ENCODE assay signal across 18 cellular contexts in the genomic region with DNA sequence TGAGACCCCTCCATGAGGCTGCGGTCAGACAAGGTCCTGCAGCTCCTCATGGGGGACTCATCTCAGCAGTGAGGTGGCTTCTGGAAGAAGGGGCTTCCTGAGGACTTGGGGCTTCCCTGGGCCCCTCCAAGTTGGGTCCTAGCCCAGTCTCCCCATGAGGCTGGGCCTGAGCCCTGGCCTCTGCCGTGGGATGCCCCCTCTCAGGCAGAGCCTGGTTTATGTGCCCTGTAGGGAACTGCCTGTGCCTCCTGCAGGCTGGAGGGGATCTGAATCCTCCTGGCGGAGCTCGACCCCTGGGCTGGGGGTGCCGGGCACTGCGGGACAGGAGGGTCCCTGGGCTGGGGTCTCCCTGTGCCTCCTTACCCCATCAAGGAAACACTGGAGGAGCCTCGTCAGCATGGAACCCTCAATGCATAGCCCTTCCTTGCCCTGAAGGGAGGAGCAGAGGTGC. TPM values are rescaled to one million over a fixed set of nuclear protein-coding genes. Genes with fewer than 3 reads are reported as not detected.
"Had no signal": no experiment of that assay in that cellular context is flagged by ENCODE, and none has a peak within 500 bp of the region (broad histone marks: within the 10 kb centered on the region; RNA-seq: fewer than 3 reads in every experiment).

No MANE protein-coding gene starts in this region.

- H3K27me3 Mint-ChIP-seq: naive thymus-derived CD4-positive, alpha-beta T cell; stimulated activated naive CD8-positive, alpha-beta T cell treated with anti-CD3 and anti-CD28 coated beads, Interleukin-15, amount 100 ng/mL, for 72 hours had no signal

- H3K36me3 Mint-ChIP-seq: activated naive CD4-positive, alpha-beta T cell treated with anti-CD3 and anti-CD28 coated beads, Interleukin-2, amount 50 U/mL, for 72 hours; naive thymus-derived CD4-positive, alpha-beta T cell had no signal

- ATAC-seq: activated naive CD4-positive, alpha-beta T cell treated with anti-CD3 and anti-CD28 coated beads, Interleukin-2, amount 50 U/mL, for 72 hours; naive thymus-derived CD4-positive, alpha-beta T cell had no signal

- H3K27ac ChIP-seq: cardiac muscle cell, esophagus muscularis mucosa, right atrium auricular region, SK-N-MC had no signal

- H3K4me3 Mint-ChIP-seq: naive thymus-derived CD4-positive, alpha-beta T cell; stimulated activated naive CD8-positive, alpha-beta T cell treated with anti-CD3 and anti-CD28 coated beads, Interleukin-15, amount 100 ng/mL, for 72 hours had no signal

- H3K9me3 ChIP-seq: esophagus muscularis mucosa, right atrium auricular region had no signal

- H3K4me2 ChIP-seq: smooth muscle cell had no signal

- H3K4me3 ChIP-seq: cardiac muscle cell, esophagus muscularis mucosa, right atrium auricular region, SK-N-MC, smooth muscle cell had no signal

- H3K4me1 Mint-ChIP-seq: stimulated activated naive CD8-positive, alpha-beta T cell treated with anti-CD3 and anti-CD28 coated beads, Interleukin-15, amount 100 ng/mL, for 72 hours had no signal

- H3K9me3 Mint-ChIP-seq: activated naive CD4-positive, alpha-beta T cell treated with anti-CD3 and anti-CD28 coated beads, Interleukin-2, amount 50 U/mL, for 72 hours; naive thymus-derived CD4-positive, alpha-beta T cell; stimulated activated naive CD8-positive, alpha-beta T cell treated with anti-CD3 and anti-CD28 coated beads, Interleukin-15, amount 100 ng/mL, for 72 hours had no signal

- H3K27ac Mint-ChIP-seq: activated naive CD4-positive, alpha-beta T cell treated with anti-CD3 and anti-CD28 coated beads, Interleukin-2, amount 50 U/mL, for 72 hours; naive thymus-derived CD4-positive, alpha-beta T cell; progenitor cell of endocrine pancreas had no signal

- H3K36me3 ChIP-seq: cardiac muscle cell, esophagus muscularis mucosa, right atrium auricular region had no signal

- H3K4me1 ChIP-seq: esophagus muscularis mucosa, right atrium auricular region had no signal

- H3K27me3 ChIP-seq: cardiac muscle cell, esophagus muscularis mucosa, right atrium auricular region had no signal

- DNase-seq: activated CD4-positive, alpha-beta T cell treated with anti-CD3 and anti-CD28 coated beads for 1 hour; activated CD4-positive, alpha-beta T cell treated with anti-CD3 and anti-CD28 coated beads, Interleukin-2, amount 50 U/mL, for 4 hours; activated effector memory CD4-positive, alpha-beta T cell treated with Interleukin-2 at 50 U/mL for 16 hours; activated T-cell treated with anti-CD3 and anti-CD28 coated beads, Interleukin-2, amount 50 U/mL, for 1 hour; hippocampal formation; naive thymus-derived CD4-positive, alpha-beta T cell; stimulated activated naive CD8-positive, alpha-beta T cell treated with anti-CD3 and anti-CD28 coated beads, Interleukin-15, amount 100 ng/mL, for 72 hours had no signal

- FAIRE-seq: colon had no signal

RNA-seq across cellular contexts. Expression of gene TNFRSF13B, which starts 45.8 kb away (rescaled TPM):
- total RNA-seq: activated naive CD4-positive, alpha-beta T cell treated with anti-CD3 and anti-CD28 coated beads, Interleukin-2, amount 50 U/mL, for 72 hours; cardiac muscle cell; kidney epithelial cell; lung microvascular endothelial cell; progenitor cell of endocrine pancreas; right atrium auricular region; smooth muscle cell; temporal lobe had no signal
- polyA plus RNA-seq: cardiac muscle cell, smooth muscle cell had no signal
